Comparison of ENCODE assay signal across 17 cellular contexts in the genomic region with DNA sequence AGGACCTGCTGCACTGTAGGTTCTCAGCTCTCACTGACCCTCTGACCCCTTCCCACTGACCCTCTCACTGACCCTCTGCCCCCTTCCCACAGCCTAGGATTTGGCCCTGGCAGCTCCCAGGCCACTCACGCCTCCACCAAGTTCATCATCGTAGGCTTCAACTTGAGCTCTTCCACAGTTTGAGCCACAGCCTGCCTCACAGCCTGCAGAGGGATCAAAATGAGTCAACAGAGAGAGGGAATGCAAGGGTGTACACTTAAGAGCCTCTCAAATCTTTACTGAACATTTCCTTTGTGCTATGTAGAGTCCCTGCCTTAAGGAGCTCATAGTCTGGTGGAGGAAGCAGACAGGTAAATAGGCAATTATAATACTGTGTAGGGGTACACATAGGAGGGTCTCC. TPM values are rescaled to one million over a fixed set of nuclear protein-coding genes. Genes with fewer than 3 reads are reported as not detected.
"Had no signal": no experiment of that assay in that cellular context is flagged by ENCODE, and none has a peak within 500 bp of the region (broad histone marks: within the 10 kb centered on the region; RNA-seq: fewer than 3 reads in every experiment).

No MANE protein-coding gene starts in this region.

- H3K4me1 Mint-ChIP-seq: activated naive CD4-positive, alpha-beta T cell treated with anti-CD3 and anti-CD28 coated beads, Interleukin-2, amount 50 U/mL, for 24 hours; brain had no signal

- H3K27me3 Mint-ChIP-seq: activated naive CD4-positive, alpha-beta T cell treated with anti-CD3 and anti-CD28 coated beads, Interleukin-2, amount 50 U/mL, for 24 hours; brain; central memory CD8-positive, alpha-beta T cell had no signal

- H3K27ac ChIP-seq: epithelial cell of prostate, hepatocyte, parathyroid adenoma, tibial artery, vagina, VCaP had no signal

- H3K4me3 Mint-ChIP-seq: activated naive CD4-positive, alpha-beta T cell treated with anti-CD3 and anti-CD28 coated beads, Interleukin-2, amount 50 U/mL, for 24 hours; brain; central memory CD8-positive, alpha-beta T cell had no signal

- DNase-seq: activated effector memory CD4-positive, alpha-beta T cell treated with Interleukin-2 at 50 U/mL for 16 hours; amygdala; effector memory CD4-positive, alpha-beta T cell; kidney glomerular epithelial cell; stimulated activated CD4-positive, alpha-beta T cell treated with anti-CD3 and anti-CD28 coated beads, Interleukin-4, amount 100 ng/mL, for 24 hours; tibial artery had no signal

- H3K9me3 Mint-ChIP-seq: activated naive CD4-positive, alpha-beta T cell treated with anti-CD3 and anti-CD28 coated beads, Interleukin-2, amount 50 U/mL, for 24 hours; brain; central memory CD8-positive, alpha-beta T cell had no signal

- H3K36me3 ChIP-seq: vagina had no signal

- H3K9me3 ChIP-seq: tibial artery, vagina had no signal

- H3K4me1 ChIP-seq: parathyroid adenoma, tibial artery, vagina had no signal

- H3K4me3 ChIP-seq: hepatocyte, tibial artery, vagina had no signal

- H3K27ac Mint-ChIP-seq: brain had no signal

- H3K27me3 ChIP-seq: hepatocyte, tibial artery, vagina had no signal

RNA-seq across cellular contexts. Expression of gene HEATR9, which starts 12.1 kb away (rescaled TPM):
- total RNA-seq: hepatocyte, lower leg skin, mesenteric fat pad, renal cortical epithelial cell, vagina had no signal

RNA-seq across cellular contexts. Expression of gene CCL5, which starts 23.6 kb away (rescaled TPM):
- total RNA-seq: renal cortical epithelial cell had no signal
